Comparison of ENCODE assay signal across 25 cellular contexts in the genomic region with DNA sequence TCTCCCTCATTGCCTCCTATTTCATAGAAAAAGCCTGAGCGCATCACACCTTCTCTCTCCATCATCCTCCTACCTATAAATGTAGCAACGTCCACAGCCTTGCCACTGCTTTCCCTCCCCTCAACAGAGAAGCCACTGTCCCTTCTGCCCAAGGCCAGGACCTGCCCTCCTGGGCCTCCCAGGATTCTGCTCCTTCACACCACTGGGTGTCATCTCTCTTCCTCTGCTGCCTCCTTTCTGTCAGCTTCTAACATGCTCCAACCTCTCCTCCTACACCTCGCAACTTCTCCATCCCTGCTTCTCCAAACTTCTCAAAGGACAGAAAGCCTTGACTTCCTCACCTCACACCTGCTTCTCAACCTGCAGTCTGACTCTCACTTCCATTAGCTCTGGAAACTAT.
DNase-seq lines count a peak whose midpoint lies in the region; ATAC-seq and TF ChIP-seq lines count a peak whose summit lies in the region.
"Had no signal": no experiment of that assay in that cellular context is flagged by ENCODE, and none has a peak within 500 bp of the region (broad histone marks: within the 10 kb centered on the region; RNA-seq: fewer than 3 reads in every experiment).

No MANE protein-coding gene starts in this region.

- H3K79me2 ChIP-seq in OCI-LY3 (ENCODE audit: low read length) = no peaks in the 10 kb centered on the region
- no peaks in the 10 kb centered on the region for H3K79me2 ChIP-seq in parathyroid adenoma

- H3K4me2 ChIP-seq in OCI-LY3 (ENCODE audit: low read length) (no peak overlapping the region), parathyroid adenoma (ENCODE audit: low read length) (no peak overlapping the region)

- H3K4me3 ChIP-seq in OCI-LY3 (ENCODE audit: low read length) (no peak overlapping the region), choroid plexus epithelial cell (ENCODE audit: low read depth, low read length) (no peak overlapping the region), parathyroid adenoma (ENCODE audit: low read depth, low read length) (no peak overlapping the region)
- H3K4me3 ChIP-seq: esophagus muscularis mucosa, sigmoid colon had no signal

- H3K9me3 ChIP-seq in OCI-LY3 (ENCODE audit: insufficient read depth, low read length) (peaks cover 7% of the 10 kb centered on the region; the same call in 1 of the 2 replicates), parathyroid adenoma (ENCODE audit: control insufficient read depth, low read length) (no peaks in the 10 kb centered on the region)
- H3K9me3 ChIP-seq: esophagus muscularis mucosa, sigmoid colon had no signal

- H3K27ac ChIP-seq in OCI-LY3 (ENCODE audit: low read length) (no peak overlapping the region), parathyroid adenoma (no peak overlapping the region)
- H3K27ac ChIP-seq: 22Rv1, esophagus muscularis mucosa, sigmoid colon had no signal

- H4K20me1 ChIP-seq in OCI-LY3 (ENCODE audit: insufficient read depth, low read length) = no peaks in the 10 kb centered on the region

- H3K9ac ChIP-seq in OCI-LY3 (ENCODE audit: low read length) = no peak overlapping the region
- no peak overlapping the region for H3K9ac ChIP-seq in parathyroid adenoma

- no peaks in the 10 kb centered on the region for H3K36me3 ChIP-seq in OCI-LY3 (replicated peaks; ENCODE audit: low read depth, low read length)
- no peaks in the 10 kb centered on the region for H3K36me3 ChIP-seq in parathyroid adenoma (ENCODE audit: control insufficient read depth, insufficient read depth, low read length)
- H3K36me3 ChIP-seq: esophagus muscularis mucosa, sigmoid colon had no signal

- peaks cover 19% of the 10 kb centered on the region for H3K4me1 ChIP-seq in OCI-LY3 (ENCODE audit: low read length)
- H3K4me1 ChIP-seq in parathyroid adenoma = no peaks in the 10 kb centered on the region
- H3K4me1 ChIP-seq: sigmoid colon had no signal

- H3K27me3 ChIP-seq in OCI-LY3 (ENCODE audit: low read depth, low read length) (peaks cover 12% of the 10 kb centered on the region), parathyroid adenoma (ENCODE audit: control insufficient read depth, insufficient read depth, low read length) (no peaks in the 10 kb centered on the region)
- H3K27me3 ChIP-seq: esophagus muscularis mucosa, sigmoid colon had no signal

- TF ChIP-seq CTCF in OCI-LY3 (IDR thresholded peaks at IDR 0.05; ENCODE audit: low read depth, low read length) = peak; percentile 52
- TF ChIP-seq CTCF in choroid plexus epithelial cell (conservative IDR thresholded peaks at IDR 0.05; ENCODE audit: low read depth, low read length) = peak; percentile 26
- TF ChIP-seq CTCF in parathyroid adenoma (IDR thresholded peaks at IDR 0.05) = peak; percentile 8

- ATAC-seq in GM18868 (IDR thresholded peaks at IDR 0.05; ENCODE audit: unreplicated experiment) (no peak), HG03469 (IDR thresholded peaks at IDR 0.05; ENCODE audit: unreplicated experiment) (no peak)
- ATAC-seq: effector memory CD8-positive, alpha-beta T cell had no signal

- H2AFZ ChIP-seq in OCI-LY3 (ENCODE audit: low read depth, low read length) = no peak overlapping the region
- peak overlapping the region; percentile 23 for H2AFZ ChIP-seq in parathyroid adenoma

- DNase-seq in DMS53 (lab: John Stamatoyannopoulos, UW) (peak; percentile 38), DMS53 treated with DMSO at 0.1 percent for 48 hours (lab: John Stamatoyannopoulos, UW; ENCODE audit: unreplicated experiment) (no peak), choroid plexus epithelial cell (ENCODE audit: low read depth) (no peak), dedifferentiated amniotic fluid mesenchymal stem cell (ENCODE audit: extremely low spot score) (no peak)
- DNase-seq: activated CD4-positive, alpha-beta T cell treated with anti-CD3 and anti-CD28 coated beads for 4 hours; activated CD8-positive, alpha-beta memory T cell treated with anti-CD3 and anti-CD28 coated beads for 24 hours; activated naive CD4-positive, alpha-beta T cell; activated T-cell treated with anti-CD3 and anti-CD28 coated beads, Interleukin-2, amount 50 U/mL, for 1 hour; DMS79 treated with DMSO at 0.1 percent for 48 hours; effector memory CD8-positive, alpha-beta T cell; H9; islet precursor cell; NCI-H2081; NCI-H345; NCI-H748 treated with DMSO at 0.1 percent for 48 hours; SHP77 treated with DMSO at 0.1 percent for 48 hours; sigmoid colon; stimulated activated CD4-positive, alpha-beta T cell treated with anti-CD3 and anti-CD28 coated beads, Interleukin-15, amount 100 ng/mL, for 24 hours; stimulated activated CD8-positive, alpha-beta memory T cell treated with anti-CD3 and anti-CD28 coated beads, Interleukin-4, amount 100 ng/mL, for 48 hours had no signal
